1 cellular context compared by ENCODE assay signal in genomic region chr16:56626685-56627084, GRCh38.
TF ChIP-seq lines count a peak whose summit lies in the region.

No MANE protein-coding gene starts in this region.

TF ChIP-seq in HCT116, 20 proteins besides CTCF, POLR2A, EP300 and RAD21:
- TF ChIP-seq SIN3A (IDR thresholded peaks at IDR 0.05; ENCODE audit: low read depth): no peak
- no peak for TF ChIP-seq ELF1 (IDR thresholded peaks at IDR 0.05; ENCODE audit: borderline replicate concordance, low read depth)
- no peak for TF ChIP-seq TCF7L2 (IDR thresholded peaks at IDR 0.05; ENCODE audit: borderline replicate concordance, extremely low read depth, insufficient read depth, insufficient read length)
- TF ChIP-seq EZH2phosphoT487 (IDR thresholded peaks at IDR 0.05; ENCODE audit: borderline replicate concordance): no peak
- no peak for TF ChIP-seq ZNF274 (IDR thresholded peaks at IDR 0.05; ENCODE audit: low read depth, low read length)
- TF ChIP-seq MAX (IDR thresholded peaks at IDR 0.05): no peak
- no peak for TF ChIP-seq EZH2 (IDR thresholded peaks at IDR 0.05)
- no peak for TF ChIP-seq SRF (IDR thresholded peaks at IDR 0.05; ENCODE audit: low read depth)
- TF ChIP-seq EGR1 (IDR thresholded peaks at IDR 0.05; ENCODE audit: low read depth): no peak
- no peak for TF ChIP-seq JUND (IDR thresholded peaks at IDR 0.05)
- no peak for TF ChIP-seq CBX3 (IDR thresholded peaks at IDR 0.05; ENCODE audit: low read depth)
- no peak for TF ChIP-seq YY1 (IDR thresholded peaks at IDR 0.05; ENCODE audit: extremely low read depth, insufficient replicate concordance, low read depth, low read length)
- TF ChIP-seq ATF3 (IDR thresholded peaks at IDR 0.05): no peak
- TF ChIP-seq SP1 (IDR thresholded peaks at IDR 0.05; ENCODE audit: low read depth): no peak
- no peak for TF ChIP-seq POLR2AphosphoS5 (IDR thresholded peaks at IDR 0.05; ENCODE audit: low read depth, low read length)
- no peak for TF ChIP-seq ZFX (IDR thresholded peaks at IDR 0.05)
- TF ChIP-seq CEBPB (IDR thresholded peaks at IDR 0.05; ENCODE audit: low read depth): no peak
- TF ChIP-seq ZBTB33 (IDR thresholded peaks at IDR 0.05; ENCODE audit: extremely low read depth, insufficient replicate concordance, low read length): no peak
TF ChIP-seq in HCT116: peak in this region for 0.
